ENCODE assay signal across 8 cellular contexts in the genomic region with DNA sequence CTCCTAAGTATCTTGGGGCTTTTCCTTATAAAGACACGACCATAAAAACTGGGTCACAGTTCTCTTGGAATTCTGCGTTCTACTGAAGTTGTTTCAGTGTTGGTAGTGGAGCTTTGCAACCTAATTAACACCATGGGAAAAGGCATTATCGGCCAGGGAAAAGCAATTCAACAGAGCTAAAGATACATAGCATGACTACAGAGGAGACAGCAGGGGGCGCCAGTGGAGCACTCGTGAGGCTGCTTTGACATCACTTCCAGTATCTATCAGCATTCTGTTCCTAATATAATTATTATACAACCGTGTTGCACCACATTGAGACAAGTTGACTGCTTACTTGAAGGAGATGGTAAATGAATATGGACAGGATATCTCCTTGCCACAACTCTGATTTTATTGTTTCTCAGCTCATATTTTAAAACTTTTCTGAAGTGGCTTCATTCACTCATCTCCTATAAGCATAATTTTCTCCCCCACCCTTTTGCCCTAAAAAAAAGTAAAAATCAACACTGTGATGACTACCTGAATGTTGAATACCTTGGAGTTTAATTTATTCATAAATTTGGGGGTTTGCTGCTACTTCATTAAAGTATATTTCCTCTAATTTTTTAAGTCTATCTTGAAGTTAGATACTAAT. TPM values are rescaled to one million over a fixed set of nuclear protein-coding genes. Genes with fewer than 3 reads are reported as not detected.
DNase-seq lines count a peak whose midpoint lies in the region; ATAC-seq and TF ChIP-seq lines count a peak whose summit lies in the region.
"Had no signal": no experiment of that assay in that cellular context is flagged by ENCODE, and none has a peak within 500 bp of the region (broad histone marks: within the 10 kb centered on the region; RNA-seq: fewer than 3 reads in every experiment).

No MANE protein-coding gene starts in this region.

- H3K27me3 ChIP-seq in mesendoderm (ENCODE audit: insufficient read depth, low read length, poor library complexity) = no peaks in the 10 kb centered on the region
- H3K27me3 ChIP-seq in vagina = no peaks in the 10 kb centered on the region

- WGBS in mesendoderm (ENCODE audit: extremely low coverage, insufficient coverage, low lambda C conversion rate) = no CpG with 5 or more reads among the region's 6 CpGs

- DNase-seq in ELR (ENCODE audit: low read depth) (peak; percentile 74), NCI-H82 treated with DMSO at 0.1 percent for 48 hours (lab: John Stamatoyannopoulos, UW; ENCODE audit: unreplicated experiment) (peak; percentile 31), astrocyte of the hippocampus (ENCODE audit: low read depth, low spot score) (peak; percentile 83), mesendoderm (peak; percentile 75), vagina (ENCODE audit: extremely low spot score in 2 of 2) (no peak), NCI-H128 (lab: John Stamatoyannopoulos, UW; ENCODE audit: unreplicated experiment) (no peak)

- no peaks in the 10 kb centered on the region for H3K79me1 ChIP-seq in mesendoderm (ENCODE audit: low read length)

- H3K4me2 ChIP-seq in mesendoderm (ENCODE audit: low read length) = no peak overlapping the region

- H2AK5ac ChIP-seq in mesendoderm (ENCODE audit: low read length) = no peak overlapping the region

- no peaks in the 10 kb centered on the region for H3K79me2 ChIP-seq in mesendoderm (ENCODE audit: control insufficient read depth, insufficient read depth, low read length)

- peak in 1 of 3 experiments; percentile 5 for TF ChIP-seq CTCF in vagina (IDR thresholded peaks at IDR 0.05)

- intact Hi-C loops in vagina (cut with DNase I) = no loop called here

- no peak overlapping the region for H2BK15ac ChIP-seq in mesendoderm (replicated peaks; ENCODE audit: low read depth)

- H3K4me1 ChIP-seq in mesendoderm (ENCODE audit: control insufficient read depth, low read depth, low read length) (no peaks in the 10 kb centered on the region), vagina (no peaks in the 10 kb centered on the region)

- no peaks in the 10 kb centered on the region for H3K36me3 ChIP-seq in mesendoderm (ENCODE audit: control insufficient read depth, insufficient read depth, low read length)
- H3K36me3 ChIP-seq in vagina = no peaks in the 10 kb centered on the region

- peak; percentile 52 for ATAC-seq in HG02642 (IDR thresholded peaks at IDR 0.05; ENCODE audit: poor library complexity, unreplicated experiment)

- no peak overlapping the region for H2BK5ac ChIP-seq in mesendoderm (ENCODE audit: low read length)

- no peak overlapping the region for H3K4me3 ChIP-seq in mesendoderm (ENCODE audit: low read length)
- no peak overlapping the region for H3K4me3 ChIP-seq in vagina

- H2BK120ac ChIP-seq in mesendoderm (ENCODE audit: low read depth, low read length) = no peak overlapping the region

- H3K18ac ChIP-seq in mesendoderm (ENCODE audit: low read length) = no peak overlapping the region

- no peak overlapping the region for H3K4ac ChIP-seq in mesendoderm (ENCODE audit: low read depth, low read length)

- no peak overlapping the region for H3K23ac ChIP-seq in mesendoderm (ENCODE audit: low read length)

- H4K8ac ChIP-seq in mesendoderm (ENCODE audit: low read depth, low read length) = no peak overlapping the region

- H3K9me3 ChIP-seq in vagina = no peaks in the 10 kb centered on the region

- TF ChIP-seq POLR2A in vagina (IDR thresholded peaks at IDR 0.05) = no peak

- H3K56ac ChIP-seq in mesendoderm (ENCODE audit: low read length) = no peak overlapping the region

- H3K27ac ChIP-seq in mesendoderm (ENCODE audit: low read depth, low read length) (no peak overlapping the region), vagina (no peak overlapping the region)

- H3K9ac ChIP-seq in mesendoderm (ENCODE audit: low read length) = no peak overlapping the region

- H4K5ac ChIP-seq in mesendoderm (ENCODE audit: low read length) = no peak overlapping the region

RNA-seq across cellular contexts. Expression of a gene that starts 39.4 kb away (rescaled TPM):
- polyA plus RNA-seq in mesendoderm (2013, experiment 1 of 2) = not detected
- polyA plus RNA-seq in mesendoderm (2013, experiment 2 of 2) = not detected
- not detected for total RNA-seq in vagina
- total RNA-seq: skeletal muscle tissue had no signal

Comparison
In these comparisons a context has a peak if more than half of its experiments do, and no peak if none do; other contexts are left out.
1. DNase-seq: peak in ELR (single experiment), NCI-H82 treated with DMSO at 0.1 percent for 48 hours (single experiment), astrocyte of the hippocampus (single experiment) and mesendoderm (single experiment); none in vagina (0 of 2) and NCI-H128 (single experiment).